Comparison of ENCODE assay signal across 8 cellular contexts in the genomic region with DNA sequence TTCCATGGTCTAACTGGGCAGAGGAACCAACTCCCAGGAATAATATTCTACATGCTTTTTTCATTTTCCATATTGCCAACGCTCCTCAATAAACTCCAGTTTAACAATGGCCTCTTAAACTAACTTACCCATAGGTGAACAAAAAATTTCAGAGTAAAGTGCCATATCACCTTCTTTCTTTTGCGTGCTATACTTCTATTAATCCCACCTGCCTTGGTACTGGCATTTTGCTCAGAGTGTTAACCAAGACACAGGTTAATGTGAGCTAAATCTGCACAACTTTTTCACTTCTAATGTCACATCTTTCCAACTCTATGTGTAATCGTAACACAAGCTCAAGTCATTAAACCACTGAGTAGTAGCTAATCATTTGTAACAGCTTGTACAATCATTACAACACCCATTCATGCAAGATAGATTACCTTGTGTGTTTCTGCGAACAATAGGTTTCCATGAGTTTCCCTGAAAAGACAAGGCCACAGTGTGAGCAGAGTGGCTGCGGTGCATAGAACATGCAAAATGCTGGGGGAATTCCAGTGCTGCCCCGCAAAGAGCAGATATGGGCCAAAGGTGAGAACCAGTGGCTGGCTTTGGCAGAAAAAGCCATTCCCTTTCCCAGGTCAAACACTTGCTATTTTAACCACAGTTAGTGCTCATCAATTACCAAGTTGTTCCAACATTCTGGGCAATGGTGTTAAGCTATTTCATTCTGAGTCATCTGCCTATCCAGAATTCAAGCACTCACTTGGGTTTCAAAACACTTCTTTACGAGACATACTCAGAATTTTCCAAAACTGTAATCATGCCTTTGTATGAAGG. TPM values are rescaled to one million over a fixed set of nuclear protein-coding genes. Genes with fewer than 3 reads are reported as not detected.
DNase-seq lines count a peak whose midpoint lies in the region; ATAC-seq and TF ChIP-seq lines count a peak whose summit lies in the region.

No MANE protein-coding gene starts in this region.

- H3K9me3 Mint-ChIP-seq in T-helper 1 cell treated with Interleukin-12 subunit alpha and Interleukin-12 subunit beta and Interleukin-4 antibody, amounts not matched to agents 30 μg/mL and 1 μg/mL, for 36 hours: peaks cover 7% of the 10 kb centered on the region
- peaks cover 0 to 5% (median 1%) of the 10 kb centered on the region in 11 donors for H3K9me3 Mint-ChIP-seq in naive thymus-derived CD4-positive, alpha-beta T cell

- POLR2A ChIA-PET in naive thymus-derived CD4-positive, alpha-beta T cell (lab: Charles Lee): interaction anchor here (0.8 to 1.4 kb wide), 3 partner anchors 9 to 222 kb away, joined by 3 to 7 read pairs (median 3); partner anchors contain the start of gene MED7

- peak overlapping the region; percentile 82 for H3K4me3 Mint-ChIP-seq in T-helper 1 cell treated with Interleukin-12 subunit alpha and Interleukin-12 subunit beta and Interleukin-4 antibody, amounts not matched to agents 30 μg/mL and 1 μg/mL, for 36 hours
- peak overlapping the region in 1 of 10 donors; percentile 79 for H3K4me3 Mint-ChIP-seq in naive thymus-derived CD4-positive, alpha-beta T cell

- H3K9me3 ChIP-seq in naive thymus-derived CD4-positive, alpha-beta T cell (ENCODE audit: control insufficient read depth in 2 of 3, low read length in 3 of 3): no peaks in the 10 kb centered on the region

- no peak for TF ChIP-seq CTCF in GM13976 (IDR thresholded peaks at IDR 0.05; ENCODE audit: borderline replicate concordance, control extremely low read depth, extremely low read depth, insufficient read depth, missing control alignments)

- H3K27me3 ChIP-seq in naive thymus-derived CD4-positive, alpha-beta T cell (ENCODE audit: control insufficient read depth in 2 of 2, insufficient read depth in 2 of 2, low read length in 2 of 2): no peaks in the 10 kb centered on the region

- no peak overlapping the region for H3K4me3 ChIP-seq in naive thymus-derived CD4-positive, alpha-beta T cell (ENCODE audit: low read length)

- H3K27ac ChIP-seq in naive thymus-derived CD4-positive, alpha-beta T cell (ENCODE audit: low read depth, low read length): no peak overlapping the region

- DNase-seq in naive thymus-derived CD4-positive, alpha-beta T cell: peak in 1 of 9 donors; percentile 76
- DNase-seq in GM13976 (ENCODE audit: low spot score): no peak
- DNase-seq in Kasumi-1 (lab: John Stamatoyannopoulos, UW): no peak
- no peak for DNase-seq in epidermal melanocyte (ENCODE audit: insufficient read length, low spot score)

- no peaks in the 10 kb centered on the region for H3K27me3 Mint-ChIP-seq in T-helper 1 cell treated with Interleukin-12 subunit alpha and Interleukin-12 subunit beta and Interleukin-4 antibody, amounts not matched to agents 30 μg/mL and 1 μg/mL, for 36 hours (ENCODE audit: low read depth)
- no peaks in the 10 kb centered on the region for H3K27me3 Mint-ChIP-seq in naive thymus-derived CD4-positive, alpha-beta T cell

- in situ Hi-C loops in GM13976 (cut with MboI; ENCODE audit: low sequenced_read_pairs, unreplicated experiment): no loop called here

- intact Hi-C loops in naive thymus-derived CD4-positive, alpha-beta T cell (cut with micrococcal nuclease): loop anchor here in 1 of 2 donors (1.0 to 10.0 kb wide), 8 partner anchors 9 to 1975 kb away; partner anchors contain the start of genes HAVCR2, MED7 and MRPL22

- ATAC-seq in GM18517 (IDR thresholded peaks at IDR 0.05; ENCODE audit: unreplicated experiment): peak; percentile 52
- peak; percentile 50 for ATAC-seq in HG02678 (IDR thresholded peaks at IDR 0.05; ENCODE audit: unreplicated experiment)
- ATAC-seq in naive thymus-derived CD4-positive, alpha-beta T cell: peak; percentile 46
- ATAC-seq in esophagus mucosa: no peak

- peaks cover 68% of the 10 kb centered on the region for H3K4me1 Mint-ChIP-seq in T-helper 1 cell treated with Interleukin-12 subunit alpha and Interleukin-12 subunit beta and Interleukin-4 antibody, amounts not matched to agents 30 μg/mL and 1 μg/mL, for 36 hours (ENCODE audit: low read depth)
- H3K4me1 Mint-ChIP-seq in naive thymus-derived CD4-positive, alpha-beta T cell: peaks cover 12 to 78% (median 67%) of the 10 kb centered on the region in 7 donors

- peaks cover 39% of the 10 kb centered on the region for H3K36me3 Mint-ChIP-seq in T-helper 1 cell treated with Interleukin-12 subunit alpha and Interleukin-12 subunit beta and Interleukin-4 antibody, amounts not matched to agents 30 μg/mL and 1 μg/mL, for 36 hours (ENCODE audit: low read depth)
- H3K36me3 Mint-ChIP-seq in naive thymus-derived CD4-positive, alpha-beta T cell: peaks cover 0 to 49% (median 16%) of the 10 kb centered on the region in 5 donors

- CTCF ChIA-PET in naive thymus-derived CD4-positive, alpha-beta T cell (lab: Charles Lee): interaction anchor here (0.6 to 1.3 kb wide), 5 partner anchors 9 to 131 kb away, joined by 3 to 4 read pairs (median 3); no protein-coding TSS in a partner anchor

- peaks cover 9 to 10% of the 10 kb centered on the region in 2 donors for H3K4me1 ChIP-seq in naive thymus-derived CD4-positive, alpha-beta T cell (ENCODE audit: control insufficient read depth in 2 of 2, insufficient read depth in 2 of 2, low read length in 2 of 2)

- no peaks in the 10 kb centered on the region for H3K36me3 ChIP-seq in naive thymus-derived CD4-positive, alpha-beta T cell (ENCODE audit: control insufficient read depth in 2 of 3, insufficient read depth in 3 of 3, low read length in 3 of 3)

- H3K27ac Mint-ChIP-seq in T-helper 1 cell treated with Interleukin-12 subunit alpha and Interleukin-12 subunit beta and Interleukin-4 antibody, amounts not matched to agents 30 μg/mL and 1 μg/mL, for 36 hours: peak overlapping the region; percentile 95
- peak overlapping the region in 7 of 9 donors; percentile 18 to 94 (median 52) for H3K27ac Mint-ChIP-seq in naive thymus-derived CD4-positive, alpha-beta T cell

RNA-seq across cellular contexts. Expression of gene TIMD4, which starts 42.8 kb away (rescaled TPM):
- 10 to 100 TPM in 3 of 5 experiments, 1 to 10 TPM in 2; 2.3 to 31.1 (median 12.2) TPM for total RNA-seq in naive thymus-derived CD4-positive, alpha-beta T cell
- polyA plus RNA-seq in naive thymus-derived CD4-positive, alpha-beta T cell: 1 to 10 TPM; 1.6 TPM
- total RNA-seq in esophagus mucosa: 0.20 TPM
